ENCODE assay signal across 26 cellular contexts in genomic region chrX:16215660-16216059, GRCh38. TPM values are rescaled to one million over a fixed set of nuclear protein-coding genes. Genes with fewer than 3 reads are reported as not detected.
"Had no signal": no experiment of that assay in that cellular context is flagged by ENCODE, and none has a peak within 500 bp of the region (broad histone marks: within the 10 kb centered on the region; RNA-seq: fewer than 3 reads in every experiment).

No MANE protein-coding gene starts in this region.

- ATAC-seq: activated CD4-positive, alpha-beta T cell treated with anti-CD3 and anti-CD28 coated beads for 36 hours; activated CD8-positive, alpha-beta memory T cell treated with anti-CD3 and anti-CD28 coated beads, Interleukin-2, amount 10 ng/mL, durations not matched to agents 7 days and 5 days; activated naive CD8-positive, alpha-beta T cell treated with anti-CD3 and anti-CD28 coated beads, Interleukin-2, amount 50 U/mL, for 24 hours; left cardiac atrium; naive thymus-derived CD8-positive, alpha-beta T cell; pancreas; sciatic nerve; stimulated activated naive B cell treated with anti-CD40 and anti-IgM and Interleukin-4, amounts not matched to agents 10 μg/mL and 1 μg/mL and 100 μg/mL, for 72 hours; upper lobe of right lung had no signal

- H3K9me3 ChIP-seq: pancreas, upper lobe of right lung had no signal

- H3K4me1 Mint-ChIP-seq: activated CD4-positive, alpha-beta T cell treated with anti-CD3 and anti-CD28 coated beads for 36 hours; activated CD8-positive, alpha-beta memory T cell treated with anti-CD3 and anti-CD28 coated beads, Interleukin-2, amount 10 ng/mL, durations not matched to agents 7 days and 5 days; activated naive CD4-positive, alpha-beta T cell treated with anti-CD3 and anti-CD28 coated beads, Interleukin-2, amount 10 ng/mL, durations not matched to agents 7 days and 5 days; activated naive CD8-positive, alpha-beta T cell treated with anti-CD3 and anti-CD28 coated beads, Interleukin-2, amount 50 U/mL, for 24 hours; brain; naive thymus-derived CD8-positive, alpha-beta T cell; stimulated activated naive B cell treated with anti-CD40 and anti-IgM and Interleukin-4, amounts not matched to agents 10 μg/mL and 1 μg/mL and 100 μg/mL, for 72 hours had no signal

- H3K79me2 ChIP-seq: hepatocyte had no signal

- DNase-seq: activated CD4-positive, alpha-beta memory T cell treated with anti-CD3 and anti-CD28 coated beads for 36 hours; activated CD4-positive, alpha-beta T cell treated with anti-CD3 and anti-CD28 coated beads for 36 hours; activated CD8-positive, alpha-beta memory T cell treated with anti-CD3 and anti-CD28 coated beads, Interleukin-2, amount 10 ng/mL, durations not matched to agents 7 days and 5 days; activated naive CD4-positive, alpha-beta T cell treated with anti-CD3 and anti-CD28 coated beads, Interleukin-2, amount 10 ng/mL, durations not matched to agents 7 days and 5 days; activated naive CD8-positive, alpha-beta T cell treated with anti-CD3 and anti-CD28 coated beads, Interleukin-2, amount 50 U/mL, for 24 hours; activated T-cell treated with anti-CD3 and anti-CD28 coated beads, Interleukin-2, amount 50 U/mL, for 1 hour; anterior cingulate cortex; central memory CD4-positive, alpha-beta T cell; dorsolateral prefrontal cortex; foreskin fibroblast; left cardiac atrium; mesenchymal stem cell; naive thymus-derived CD8-positive, alpha-beta T cell; pancreas; stimulated activated CD4-positive, alpha-beta T cell treated with anti-CD3 and anti-CD28 coated beads, Interleukin-4, amount 100 ng/mL, for 4 hours; stimulated activated naive B cell treated with anti-CD40 and anti-IgM and Interleukin-4, amounts not matched to agents 10 μg/mL and 1 μg/mL and 100 μg/mL, for 72 hours; upper lobe of right lung had no signal

- H3K4me3 ChIP-seq: dorsolateral prefrontal cortex, hepatocyte, pancreas, smooth muscle cell, upper lobe of right lung had no signal

- H3K27ac Mint-ChIP-seq: activated CD4-positive, alpha-beta memory T cell treated with anti-CD3 and anti-CD28 coated beads for 36 hours; activated CD4-positive, alpha-beta T cell treated with anti-CD3 and anti-CD28 coated beads for 36 hours; activated CD8-positive, alpha-beta memory T cell treated with anti-CD3 and anti-CD28 coated beads, Interleukin-2, amount 10 ng/mL, durations not matched to agents 7 days and 5 days; activated naive CD4-positive, alpha-beta T cell treated with anti-CD3 and anti-CD28 coated beads, Interleukin-2, amount 10 ng/mL, durations not matched to agents 7 days and 5 days; activated naive CD8-positive, alpha-beta T cell treated with anti-CD3 and anti-CD28 coated beads, Interleukin-2, amount 50 U/mL, for 24 hours; activated T-helper 2 cell treated with anti-CD3 and anti-CD28 coated beads, Interferon-gamma antibody, Interleukin-2, Interleukin-4, amounts not matched to agents 10 μg/mL and 5 μg/mL and 100 μg/mL, durations not matched to agents 14 hours and 24 hours and 36 hours; brain; naive thymus-derived CD8-positive, alpha-beta T cell; stimulated activated naive B cell treated with anti-CD40 and anti-IgM and Interleukin-4, amounts not matched to agents 10 μg/mL and 1 μg/mL and 100 μg/mL, for 72 hours; T-helper 2 cell treated with Interferon-gamma antibody and Interleukin-4, amounts not matched to agents 5 μg/mL and 100 μg/mL, for 36 hours had no signal

- H3K9me3 Mint-ChIP-seq: activated CD4-positive, alpha-beta memory T cell treated with anti-CD3 and anti-CD28 coated beads for 36 hours; activated naive CD4-positive, alpha-beta T cell treated with anti-CD3 and anti-CD28 coated beads, Interleukin-2, amount 10 ng/mL, durations not matched to agents 7 days and 5 days; activated naive CD8-positive, alpha-beta T cell treated with anti-CD3 and anti-CD28 coated beads, Interleukin-2, amount 50 U/mL, for 24 hours; activated T-helper 2 cell treated with anti-CD3 and anti-CD28 coated beads, Interferon-gamma antibody, Interleukin-2, Interleukin-4, amounts not matched to agents 10 μg/mL and 5 μg/mL and 100 μg/mL, durations not matched to agents 14 hours and 24 hours and 36 hours; T-helper 2 cell treated with Interferon-gamma antibody and Interleukin-4, amounts not matched to agents 5 μg/mL and 100 μg/mL, for 36 hours had no signal

- H3K27ac ChIP-seq: dorsolateral prefrontal cortex, epithelial cell of prostate, pancreas, upper lobe of right lung had no signal

- H3K36me3 Mint-ChIP-seq: activated CD4-positive, alpha-beta memory T cell treated with anti-CD3 and anti-CD28 coated beads for 36 hours; activated CD8-positive, alpha-beta memory T cell treated with anti-CD3 and anti-CD28 coated beads, Interleukin-2, amount 10 ng/mL, durations not matched to agents 7 days and 5 days; activated naive CD4-positive, alpha-beta T cell treated with anti-CD3 and anti-CD28 coated beads, Interleukin-2, amount 10 ng/mL, durations not matched to agents 7 days and 5 days; brain had no signal

- H3K27me3 Mint-ChIP-seq: activated CD4-positive, alpha-beta memory T cell treated with anti-CD3 and anti-CD28 coated beads for 36 hours; activated CD4-positive, alpha-beta T cell treated with anti-CD3 and anti-CD28 coated beads for 36 hours; activated CD8-positive, alpha-beta memory T cell treated with anti-CD3 and anti-CD28 coated beads, Interleukin-2, amount 10 ng/mL, durations not matched to agents 7 days and 5 days; activated naive CD4-positive, alpha-beta T cell treated with anti-CD3 and anti-CD28 coated beads, Interleukin-2, amount 10 ng/mL, durations not matched to agents 7 days and 5 days; activated naive CD8-positive, alpha-beta T cell treated with anti-CD3 and anti-CD28 coated beads, Interleukin-2, amount 50 U/mL, for 24 hours had no signal

- H3K4me2 ChIP-seq: hepatocyte, smooth muscle cell had no signal

- H2AFZ ChIP-seq: hepatocyte had no signal

- H3K27me3 ChIP-seq: hepatocyte, pancreas, upper lobe of right lung had no signal

- H3K4me1 ChIP-seq: pancreas, upper lobe of right lung had no signal

- H3K36me3 ChIP-seq: pancreas, upper lobe of right lung had no signal

- H3K4me3 Mint-ChIP-seq: activated CD4-positive, alpha-beta memory T cell treated with anti-CD3 and anti-CD28 coated beads for 36 hours; activated CD4-positive, alpha-beta T cell treated with anti-CD3 and anti-CD28 coated beads for 36 hours; activated CD8-positive, alpha-beta memory T cell treated with anti-CD3 and anti-CD28 coated beads, Interleukin-2, amount 10 ng/mL, durations not matched to agents 7 days and 5 days; activated naive CD4-positive, alpha-beta T cell treated with anti-CD3 and anti-CD28 coated beads, Interleukin-2, amount 10 ng/mL, durations not matched to agents 7 days and 5 days; activated naive CD8-positive, alpha-beta T cell treated with anti-CD3 and anti-CD28 coated beads, Interleukin-2, amount 50 U/mL, for 24 hours; brain; naive thymus-derived CD8-positive, alpha-beta T cell; stimulated activated naive B cell treated with anti-CD40 and anti-IgM and Interleukin-4, amounts not matched to agents 10 μg/mL and 1 μg/mL and 100 μg/mL, for 72 hours; T-helper 2 cell treated with Interferon-gamma antibody and Interleukin-4, amounts not matched to agents 5 μg/mL and 100 μg/mL, for 36 hours had no signal

RNA-seq across cellular contexts. Expression of gene MAGEB17, which starts 48.4 kb away (rescaled TPM):
- total RNA-seq: activated CD4-positive, alpha-beta memory T cell treated with anti-CD3 and anti-CD28 coated beads for 36 hours; activated CD4-positive, alpha-beta T cell treated with anti-CD3 and anti-CD28 coated beads for 36 hours; activated CD8-positive, alpha-beta memory T cell treated with anti-CD3 and anti-CD28 coated beads, Interleukin-2, amount 10 ng/mL, durations not matched to agents 7 days and 5 days; activated T-helper 2 cell treated with anti-CD3 and anti-CD28 coated beads, Interferon-gamma antibody, Interleukin-2, Interleukin-4, amounts not matched to agents 10 μg/mL and 5 μg/mL and 100 μg/mL, durations not matched to agents 14 hours and 24 hours and 36 hours; lower leg skin; mucosa of gallbladder; naive thymus-derived CD8-positive, alpha-beta T cell; sciatic nerve; smooth muscle cell; upper lobe of right lung had no signal
- polyA plus RNA-seq: hepatocyte; naive thymus-derived CD8-positive, alpha-beta T cell had no signal
